Comparison of ENCODE assay signal across 8 cellular contexts in genomic region chr19:7904074-7905020, GRCh38. TPM values are rescaled to one million over a fixed set of nuclear protein-coding genes. Genes with fewer than 3 reads are reported as not detected.
DNase-seq lines count a peak whose midpoint lies in the region; ATAC-seq lines count a peak whose summit lies in the region.

No MANE protein-coding gene starts in this region.

- intact Hi-C loops in Right ventricle myocardium superior (cut with DNase I) = no loop called here

- ATAC-seq in GM21390 (IDR thresholded peaks at IDR 0.05; ENCODE audit: unreplicated experiment) (peak; percentile 26), Right ventricle myocardium superior (ENCODE audit: poor library complexity) (peak; percentile 57)

- in situ Hi-C loops in KBM-7 (cut with MboI; ENCODE audit: low pct_unique_long_range_greater_than_20kb, low sequenced_read_pairs) = no loop called here

- peak overlapping the region; percentile 82 for H3K27ac ChIP-seq in rectal smooth muscle tissue (ENCODE audit: low read depth, low read length)

- no peaks in the 10 kb centered on the region for H3K36me3 ChIP-seq in rectal smooth muscle tissue (ENCODE audit: control insufficient read depth, insufficient read depth, low read length)

- peak overlapping the region; percentile 78 for H3K4me3 ChIP-seq in GM08714 (ENCODE audit: low read length)
- peak overlapping the region; percentile 81 for H3K4me3 ChIP-seq in rectal smooth muscle tissue (ENCODE audit: low read length)

- H3K4me1 ChIP-seq in rectal smooth muscle tissue (ENCODE audit: control insufficient read depth, insufficient read depth, low read length) = peaks cover 16% of the 10 kb centered on the region

- DNase-seq in HuH-7 (ENCODE audit: low spot score) = peak; percentile 40
- peak; percentile 46 for DNase-seq in activated T-helper 9 cell treated with anti-CD3 and anti-CD28 coated beads, Interleukin-2, amount 50 U/mL, for 16 hours (ENCODE audit: low read depth)
- peak; percentile 72 for DNase-seq in Right ventricle myocardium superior
- no peak for DNase-seq in AML-193 (lab: John Stamatoyannopoulos, UW)
- no peak for DNase-seq in KBM-7

- no peaks in the 10 kb centered on the region for H3K27me3 ChIP-seq in rectal smooth muscle tissue (ENCODE audit: control insufficient read depth, insufficient read depth, low read length)

- H3K9ac ChIP-seq in rectal smooth muscle tissue (ENCODE audit: low read length) = peak overlapping the region; percentile 46

RNA-seq across cellular contexts. Expression of gene MAP2K7, which starts 0.7 kb away (rescaled TPM):
- total RNA-seq in Right ventricle myocardium superior = 27.5 TPM

RNA-seq across cellular contexts. Expression of gene TGFBR3L, which starts 10.3 kb away (rescaled TPM):
- 10.9 TPM for total RNA-seq in Right ventricle myocardium superior

RNA-seq across cellular contexts. Expression of gene SNAPC2, which starts 15.8 kb away (rescaled TPM):
- total RNA-seq in Right ventricle myocardium superior = 9.4 TPM

RNA-seq across cellular contexts. Expression of gene LRRC8E, which starts 16.0 kb away (rescaled TPM):
- total RNA-seq in Right ventricle myocardium superior = 1.6 TPM

RNA-seq across cellular contexts. Expression of gene CTXN1, which starts 21.6 kb away (rescaled TPM):
- total RNA-seq in Right ventricle myocardium superior = 0.16 TPM

Comparison
In these comparisons a context has a peak if more than half of its experiments do, and no peak if none do; other contexts are left out.
1. DNase-seq: peak in HuH-7 (single experiment), activated T-helper 9 cell treated with anti-CD3 and anti-CD28 coated beads, Interleukin-2, amount 50 U/mL, for 16 hours (single experiment) and Right ventricle myocardium superior (single experiment); none in AML-193 (0 of 2) and KBM-7 (single experiment).